ENCODE assay signal across 22 cellular contexts in genomic region chr4:128488055-128488705, GRCh38.
"Had no signal": no experiment of that assay in that cellular context is flagged by ENCODE, and none has a peak within 500 bp of the region (broad histone marks: within the 10 kb centered on the region; RNA-seq: fewer than 3 reads in every experiment).

No MANE protein-coding gene starts in this region.

- H3K27me3 ChIP-seq: heart left ventricle, ovary, right atrium auricular region, spleen, suprapubic skin, tibial artery, upper lobe of right lung had no signal

- H3K9me3 ChIP-seq: lower lobe of right lung, ovary, right atrium auricular region, suprapubic skin, thoracic aorta, tibial artery, upper lobe of right lung had no signal

- H3K4me1 ChIP-seq: heart left ventricle, right atrium auricular region, spleen, upper lobe of right lung had no signal

- H3K4me3 ChIP-seq: heart left ventricle, lower lobe of right lung, ovary, right atrium auricular region, skin epidermis, spleen, suprapubic skin, thoracic aorta, tibial artery, upper lobe of right lung had no signal

- H3K36me3 ChIP-seq: heart left ventricle, lower lobe of right lung, ovary, right atrium auricular region, spleen, suprapubic skin, thoracic aorta, tibial artery, upper lobe of right lung had no signal

- H3K27ac ChIP-seq: heart left ventricle, lower lobe of right lung, ovary, right atrium auricular region, skin epidermis, spleen, suprapubic skin, thoracic aorta, tibial artery, upper lobe of right lung had no signal

- DNase-seq: heart left ventricle; hypothalamus; immature natural killer cell; left ventricle myocardium superior; lower lobe of right lung; mammary epithelial cell; mesenchymal stem cell; naive thymus-derived CD8-positive, alpha-beta T cell; nucleus accumbens; ovary; spleen; stimulated activated CD4-positive, alpha-beta T cell treated with anti-CD3 and anti-CD28 coated beads, Interleukin-4, amount 100 ng/mL, for 24 hours; stimulated activated naive CD4-positive, alpha-beta T cell; tibial artery; trophoblast cell; upper lobe of right lung had no signal

- ATAC-seq: heart left ventricle; left ventricle myocardium superior; lower lobe of right lung; naive thymus-derived CD8-positive, alpha-beta T cell; sciatic nerve; stimulated activated effector memory CD8-positive, alpha-beta T cell treated with anti-CD3 and anti-CD28 coated beads, Interleukin-12 subunit alpha, Interleukin-12 subunit beta, amount 100 ng/mL, for 72 hours; upper lobe of right lung had no signal
